In the genomic region with DNA sequence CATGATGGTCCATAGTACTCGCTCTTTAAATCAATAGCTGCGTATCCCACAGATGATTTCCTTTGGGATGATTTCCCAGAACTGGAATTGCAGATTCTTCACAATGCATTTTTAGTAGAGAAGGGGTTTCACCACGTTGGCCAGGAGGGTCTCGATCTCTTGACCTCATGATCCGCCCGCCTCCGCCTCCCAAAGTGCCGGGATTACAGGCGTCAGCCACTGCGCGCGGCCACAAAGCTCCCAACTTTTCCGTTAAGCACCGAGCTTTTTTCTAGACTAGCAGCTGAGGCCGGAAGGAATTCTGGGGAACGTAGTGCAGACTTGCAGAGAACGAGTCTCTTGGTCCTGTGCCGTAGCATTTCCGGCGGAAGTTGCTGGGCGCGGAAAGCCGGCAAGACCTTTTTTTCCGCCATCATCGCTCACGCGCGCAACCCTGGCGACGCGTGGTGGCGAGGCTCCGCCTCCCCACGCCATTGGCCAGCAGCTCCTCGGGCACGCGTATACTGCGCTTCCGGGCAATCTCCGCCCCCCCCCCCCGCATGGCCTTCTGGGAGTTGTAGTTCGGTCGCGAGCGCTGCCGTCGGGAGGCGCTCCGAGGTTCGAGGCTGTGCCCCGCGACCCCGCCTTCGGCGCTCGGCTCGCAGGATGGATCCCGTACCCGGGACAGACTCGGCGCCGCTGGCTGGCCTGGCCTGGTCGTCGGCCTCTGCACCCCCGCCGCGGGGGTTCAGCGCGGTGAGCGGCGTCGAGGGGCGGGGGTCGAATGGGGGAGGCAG, we compare ENCODE assay signal across 1 cellular context.
TF ChIP-seq lines count a peak whose summit lies in the region.

A gene (plus strand): TSS at position 557 of the 776 bp plus-strand sequence. CDS start 89 bp downstream, at position 646.

TF ChIP-seq in HepG2, 621 proteins besides CTCF, POLR2A, EP300 and RAD21 (continued from another document and continues in another):
- TF ChIP-seq, protein P1, sequence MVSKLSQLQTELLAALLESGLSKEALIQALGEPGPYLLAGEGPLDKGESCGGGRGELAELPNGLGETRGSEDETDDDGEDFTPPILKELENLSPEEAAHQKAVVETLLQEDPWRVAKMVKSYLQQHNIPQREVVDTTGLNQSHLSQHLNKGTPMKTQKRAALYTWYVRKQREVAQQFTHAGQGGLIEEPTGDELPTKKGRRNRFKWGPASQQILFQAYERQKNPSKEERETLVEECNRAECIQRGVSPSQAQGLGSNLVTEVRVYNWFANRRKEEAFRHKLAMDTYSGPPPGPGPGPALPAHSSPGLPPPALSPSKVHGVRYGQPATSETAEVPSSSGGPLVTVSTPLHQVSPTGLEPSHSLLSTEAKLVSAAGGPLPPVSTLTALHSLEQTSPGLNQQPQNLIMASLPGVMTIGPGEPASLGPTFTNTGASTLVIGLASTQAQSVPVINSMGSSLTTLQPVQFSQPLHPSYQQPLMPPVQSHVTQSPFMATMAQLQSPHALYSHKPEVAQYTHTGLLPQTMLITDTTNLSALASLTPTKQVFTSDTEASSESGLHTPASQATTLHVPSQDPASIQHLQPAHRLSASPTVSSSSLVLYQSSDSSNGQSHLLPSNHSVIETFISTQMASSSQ (IDR thresholded peaks at IDR 0.05; ENCODE audit: low read depth) = no peak
- TF ChIP-seq, protein P1 (CRISPR knock-in tag; IDR thresholded peaks at IDR 0.05; ENCODE audit: borderline replicate concordance) = peak; percentile 48; the same call in 1 of the 2 replicates
- peak; percentile 85 for TF ChIP-seq SALL2 (CRISPR knock-in tag; IDR thresholded peaks at IDR 0.05)
- no peak for TF ChIP-seq MBNL3 (CRISPR knock-in tag; conservative IDR thresholded peaks at IDR 0.05)
- no peak for TF ChIP-seq NR2F1 (CRISPR knock-in tag; IDR thresholded peaks at IDR 0.05)
- TF ChIP-seq AGO2 (optimal IDR thresholded peaks at IDR 0.05; ENCODE audit: low read depth, low read length) = peak; percentile 86
- 0 out of 2 replicates have a peak, but pooled peaks have one; percentile 61 for TF ChIP-seq ZNF335 (CRISPR knock-in tag; IDR thresholded peaks at IDR 0.05)
- no peak for TF ChIP-seq KLF13 (CRISPR knock-in tag; IDR thresholded peaks at IDR 0.05)
- TF ChIP-seq ZBTB21 (CRISPR knock-in tag; IDR thresholded peaks at IDR 0.05) = peak; percentile 77
- peak; percentile 15; the same call in 1 of the 2 replicates for TF ChIP-seq ZBTB38 (CRISPR knock-in tag; IDR thresholded peaks at IDR 0.05)
- TF ChIP-seq, protein P2, sequence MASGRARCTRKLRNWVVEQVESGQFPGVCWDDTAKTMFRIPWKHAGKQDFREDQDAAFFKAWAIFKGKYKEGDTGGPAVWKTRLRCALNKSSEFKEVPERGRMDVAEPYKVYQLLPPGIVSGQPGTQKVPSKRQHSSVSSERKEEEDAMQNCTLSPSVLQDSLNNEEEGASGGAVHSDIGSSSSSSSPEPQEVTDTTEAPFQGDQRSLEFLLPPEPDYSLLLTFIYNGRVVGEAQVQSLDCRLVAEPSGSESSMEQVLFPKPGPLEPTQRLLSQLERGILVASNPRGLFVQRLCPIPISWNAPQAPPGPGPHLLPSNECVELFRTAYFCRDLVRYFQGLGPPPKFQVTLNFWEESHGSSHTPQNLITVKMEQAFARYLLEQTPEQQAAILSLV (CRISPR knock-in tag; IDR thresholded peaks at IDR 0.05; ENCODE audit: borderline replicate concordance) = no peak
- no peak for TF ChIP-seq ATF7 (IDR thresholded peaks at IDR 0.05)
- no peak for TF ChIP-seq ATF7 (CRISPR knock-in tag; IDR thresholded peaks at IDR 0.05)
- no peak for TF ChIP-seq MYNN (CRISPR knock-in tag; IDR thresholded peaks at IDR 0.05; ENCODE audit: low read depth)
- TF ChIP-seq, protein P3, sequence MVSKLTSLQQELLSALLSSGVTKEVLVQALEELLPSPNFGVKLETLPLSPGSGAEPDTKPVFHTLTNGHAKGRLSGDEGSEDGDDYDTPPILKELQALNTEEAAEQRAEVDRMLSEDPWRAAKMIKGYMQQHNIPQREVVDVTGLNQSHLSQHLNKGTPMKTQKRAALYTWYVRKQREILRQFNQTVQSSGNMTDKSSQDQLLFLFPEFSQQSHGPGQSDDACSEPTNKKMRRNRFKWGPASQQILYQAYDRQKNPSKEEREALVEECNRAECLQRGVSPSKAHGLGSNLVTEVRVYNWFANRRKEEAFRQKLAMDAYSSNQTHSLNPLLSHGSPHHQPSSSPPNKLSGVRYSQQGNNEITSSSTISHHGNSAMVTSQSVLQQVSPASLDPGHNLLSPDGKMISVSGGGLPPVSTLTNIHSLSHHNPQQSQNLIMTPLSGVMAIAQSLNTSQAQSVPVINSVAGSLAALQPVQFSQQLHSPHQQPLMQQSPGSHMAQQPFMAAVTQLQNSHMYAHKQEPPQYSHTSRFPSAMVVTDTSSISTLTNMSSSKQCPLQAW (CRISPR knock-in tag; IDR thresholded peaks at IDR 0.05) = peak; percentile 95
- TF ChIP-seq, protein P4, sequence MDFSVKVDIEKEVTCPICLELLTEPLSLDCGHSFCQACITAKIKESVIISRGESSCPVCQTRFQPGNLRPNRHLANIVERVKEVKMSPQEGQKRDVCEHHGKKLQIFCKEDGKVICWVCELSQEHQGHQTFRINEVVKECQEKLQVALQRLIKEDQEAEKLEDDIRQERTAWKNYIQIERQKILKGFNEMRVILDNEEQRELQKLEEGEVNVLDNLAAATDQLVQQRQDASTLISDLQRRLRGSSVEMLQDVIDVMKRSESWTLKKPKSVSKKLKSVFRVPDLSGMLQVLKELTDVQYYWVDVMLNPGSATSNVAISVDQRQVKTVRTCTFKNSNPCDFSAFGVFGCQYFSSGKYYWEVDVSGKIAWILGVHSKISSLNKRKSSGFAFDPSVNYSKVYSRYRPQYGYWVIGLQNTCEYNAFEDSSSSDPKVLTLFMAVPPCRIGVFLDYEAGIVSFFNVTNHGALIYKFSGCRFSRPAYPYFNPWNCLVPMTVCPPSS (IDR thresholded peaks at IDR 0.05) = no peak
- TF ChIP-seq, protein P5, sequence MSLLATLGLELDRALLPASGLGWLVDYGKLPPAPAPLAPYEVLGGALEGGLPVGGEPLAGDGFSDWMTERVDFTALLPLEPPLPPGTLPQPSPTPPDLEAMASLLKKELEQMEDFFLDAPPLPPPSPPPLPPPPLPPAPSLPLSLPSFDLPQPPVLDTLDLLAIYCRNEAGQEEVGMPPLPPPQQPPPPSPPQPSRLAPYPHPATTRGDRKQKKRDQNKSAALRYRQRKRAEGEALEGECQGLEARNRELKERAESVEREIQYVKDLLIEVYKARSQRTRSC (CRISPR knock-in tag; IDR thresholded peaks at IDR 0.05; ENCODE audit: low read depth) = no peak
- TF ChIP-seq, protein P6, sequence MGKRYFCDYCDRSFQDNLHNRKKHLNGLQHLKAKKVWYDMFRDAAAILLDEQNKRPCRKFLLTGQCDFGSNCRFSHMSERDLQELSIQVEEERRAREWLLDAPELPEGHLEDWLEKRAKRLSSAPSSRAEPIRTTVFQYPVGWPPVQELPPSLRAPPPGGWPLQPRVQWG (CRISPR knock-in tag; IDR thresholded peaks at IDR 0.05; ENCODE audit: borderline replicate concordance, low read depth) = no peak
- TF ChIP-seq, protein P7, sequence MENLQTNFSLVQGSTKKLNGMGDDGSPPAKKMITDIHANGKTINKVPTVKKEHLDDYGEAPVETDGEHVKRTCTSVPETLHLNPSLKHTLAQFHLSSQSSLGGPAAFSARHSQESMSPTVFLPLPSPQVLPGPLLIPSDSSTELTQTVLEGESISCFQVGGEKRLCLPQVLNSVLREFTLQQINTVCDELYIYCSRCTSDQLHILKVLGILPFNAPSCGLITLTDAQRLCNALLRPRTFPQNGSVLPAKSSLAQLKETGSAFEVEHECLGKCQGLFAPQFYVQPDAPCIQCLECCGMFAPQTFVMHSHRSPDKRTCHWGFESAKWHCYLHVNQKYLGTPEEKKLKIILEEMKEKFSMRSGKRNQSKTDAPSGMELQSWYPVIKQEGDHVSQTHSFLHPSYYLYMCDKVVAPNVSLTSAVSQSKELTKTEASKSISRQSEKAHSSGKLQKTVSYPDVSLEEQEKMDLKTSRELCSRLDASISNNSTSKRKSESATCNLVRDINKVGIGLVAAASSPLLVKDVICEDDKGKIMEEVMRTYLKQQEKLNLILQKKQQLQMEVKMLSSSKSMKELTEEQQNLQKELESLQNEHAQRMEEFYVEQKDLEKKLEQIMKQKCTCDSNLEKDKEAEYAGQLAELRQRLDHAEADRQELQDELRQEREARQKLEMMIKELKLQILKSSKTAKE (CRISPR knock-in tag; IDR thresholded peaks at IDR 0.05; ENCODE audit: borderline replicate concordance) = no peak; the same call in 1 of the 2 replicates
- peak; percentile 13; the same call in 1 of the 2 replicates for TF ChIP-seq ZNF768 (CRISPR knock-in tag; IDR thresholded peaks at IDR 0.05)
- TF ChIP-seq, protein P8, sequence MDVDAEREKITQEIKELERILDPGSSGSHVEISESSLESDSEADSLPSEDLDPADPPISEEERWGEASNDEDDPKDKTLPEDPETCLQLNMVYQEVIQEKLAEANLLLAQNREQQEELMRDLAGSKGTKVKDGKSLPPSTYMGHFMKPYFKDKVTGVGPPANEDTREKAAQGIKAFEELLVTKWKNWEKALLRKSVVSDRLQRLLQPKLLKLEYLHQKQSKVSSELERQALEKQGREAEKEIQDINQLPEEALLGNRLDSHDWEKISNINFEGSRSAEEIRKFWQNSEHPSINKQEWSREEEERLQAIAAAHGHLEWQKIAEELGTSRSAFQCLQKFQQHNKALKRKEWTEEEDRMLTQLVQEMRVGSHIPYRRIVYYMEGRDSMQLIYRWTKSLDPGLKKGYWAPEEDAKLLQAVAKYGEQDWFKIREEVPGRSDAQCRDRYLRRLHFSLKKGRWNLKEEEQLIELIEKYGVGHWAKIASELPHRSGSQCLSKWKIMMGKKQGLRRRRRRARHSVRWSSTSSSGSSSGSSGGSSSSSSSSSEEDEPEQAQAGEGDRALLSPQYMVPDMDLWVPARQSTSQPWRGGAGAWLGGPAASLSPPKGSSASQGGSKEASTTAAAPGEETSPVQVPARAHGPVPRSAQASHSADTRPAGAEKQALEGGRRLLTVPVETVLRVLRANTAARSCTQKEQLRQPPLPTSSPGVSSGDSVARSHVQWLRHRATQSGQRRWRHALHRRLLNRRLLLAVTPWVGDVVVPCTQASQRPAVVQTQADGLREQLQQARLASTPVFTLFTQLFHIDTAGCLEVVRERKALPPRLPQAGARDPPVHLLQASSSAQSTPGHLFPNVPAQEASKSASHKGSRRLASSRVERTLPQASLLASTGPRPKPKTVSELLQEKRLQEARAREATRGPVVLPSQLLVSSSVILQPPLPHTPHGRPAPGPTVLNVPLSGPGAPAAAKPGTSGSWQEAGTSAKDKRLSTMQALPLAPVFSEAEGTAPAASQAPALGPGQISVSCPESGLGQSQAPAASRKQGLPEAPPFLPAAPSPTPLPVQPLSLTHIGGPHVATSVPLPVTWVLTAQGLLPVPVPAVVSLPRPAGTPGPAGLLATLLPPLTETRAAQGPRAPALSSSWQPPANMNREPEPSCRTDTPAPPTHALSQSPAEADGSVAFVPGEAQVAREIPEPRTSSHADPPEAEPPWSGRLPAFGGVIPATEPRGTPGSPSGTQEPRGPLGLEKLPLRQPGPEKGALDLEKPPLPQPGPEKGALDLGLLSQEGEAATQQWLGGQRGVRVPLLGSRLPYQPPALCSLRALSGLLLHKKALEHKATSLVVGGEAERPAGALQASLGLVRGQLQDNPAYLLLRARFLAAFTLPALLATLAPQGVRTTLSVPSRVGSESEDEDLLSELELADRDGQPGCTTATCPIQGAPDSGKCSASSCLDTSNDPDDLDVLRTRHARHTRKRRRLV (CRISPR knock-in tag; IDR thresholded peaks at IDR 0.05) = no peak
- TF ChIP-seq, protein P9, sequence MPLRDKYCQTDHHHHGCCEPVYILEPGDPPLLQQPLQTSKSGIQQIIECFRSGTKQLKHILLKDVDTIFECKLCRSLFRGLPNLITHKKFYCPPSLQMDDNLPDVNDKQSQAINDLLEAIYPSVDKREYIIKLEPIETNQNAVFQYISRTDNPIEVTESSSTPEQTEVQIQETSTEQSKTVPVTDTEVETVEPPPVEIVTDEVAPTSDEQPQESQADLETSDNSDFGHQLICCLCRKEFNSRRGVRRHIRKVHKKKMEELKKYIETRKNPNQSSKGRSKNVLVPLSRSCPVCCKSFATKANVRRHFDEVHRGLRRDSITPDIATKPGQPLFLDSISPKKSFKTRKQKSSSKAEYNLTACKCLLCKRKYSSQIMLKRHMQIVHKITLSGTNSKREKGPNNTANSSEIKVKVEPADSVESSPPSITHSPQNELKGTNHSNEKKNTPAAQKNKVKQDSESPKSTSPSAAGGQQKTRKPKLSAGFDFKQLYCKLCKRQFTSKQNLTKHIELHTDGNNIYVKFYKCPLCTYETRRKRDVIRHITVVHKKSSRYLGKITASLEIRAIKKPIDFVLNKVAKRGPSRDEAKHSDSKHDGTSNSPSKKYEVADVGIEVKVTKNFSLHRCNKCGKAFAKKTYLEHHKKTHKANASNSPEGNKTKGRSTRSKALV (CRISPR knock-in tag; IDR thresholded peaks at IDR 0.05) = 0 out of 2 replicates have a peak, but pooled peaks have one; percentile 60
- TF ChIP-seq ZNF180 (CRISPR knock-in tag; IDR thresholded peaks at IDR 0.05; ENCODE audit: borderline replicate concordance, low read depth) = no peak
- peak; percentile 57; the same call in 1 of the 2 replicates for TF ChIP-seq BRCA1 (CRISPR knock-in tag; IDR thresholded peaks at IDR 0.05)
- peak; percentile 22; the same call in 1 of the 2 replicates for TF ChIP-seq ZFX (CRISPR knock-in tag; IDR thresholded peaks at IDR 0.05; ENCODE audit: low read depth)
- TF ChIP-seq HMGA1 (CRISPR knock-in tag; conservative IDR thresholded peaks at IDR 0.05) = no peak
- no peak for TF ChIP-seq ZNF709 (CRISPR knock-in tag; IDR thresholded peaks at IDR 0.05)
- peak; percentile 100 for TF ChIP-seq THAP11 (CRISPR knock-in tag; IDR thresholded peaks at IDR 0.05)
